In genomic region chr15:65409284-65409631, GRCh38 we compare ENCODE assay signal across 8 cellular contexts.
DNase-seq lines count a peak whose midpoint lies in the region; ATAC-seq, FAIRE-seq and TF ChIP-seq lines count a peak whose summit lies in the region.
"Had no signal": no experiment of that assay in that cellular context is flagged by ENCODE, and none has a peak within 500 bp of the region (broad histone marks: within the 10 kb centered on the region; RNA-seq: fewer than 3 reads in every experiment).

No MANE protein-coding gene starts in this region.

- H3K79me2 ChIP-seq in MM.1S (ENCODE audit: low read length) = no peaks in the 10 kb centered on the region

- TF ChIP-seq CTCF in MM.1S (IDR thresholded peaks at IDR 0.05; ENCODE audit: low read length) (no peak), choroid plexus epithelial cell (conservative IDR thresholded peaks at IDR 0.05; ENCODE audit: low read depth, low read length) (peak; percentile 30)

- H3K27me3 ChIP-seq in MM.1S (replicated peaks; ENCODE audit: insufficient read depth, low read length) = no peaks in the 10 kb centered on the region; the same call in 1 of the 2 replicates

- H3K27ac ChIP-seq in MM.1S (ENCODE audit: low read length) = no peak overlapping the region
- H3K27ac ChIP-seq in skin epidermis = peak overlapping the region in 11 of 21 experiments; percentile 22 to 78 (median 48)

- DNase-seq in GM19239 (ENCODE audit: insufficient read length, low spot score) = no peak
- DNase-seq in MM.1S = no peak
- peak; percentile 96 for DNase-seq in choroid plexus epithelial cell (ENCODE audit: low read depth)
- no peak for DNase-seq in stimulated activated CD8-positive, alpha-beta memory T cell treated with anti-CD3 and anti-CD28 coated beads, Interleukin-4, amount 100 ng/mL, for 48 hours
- DNase-seq: T-helper 9 cell had no signal

- peak; percentile 86 for FAIRE-seq in GM19239 (lab: Jason Lieb, UNC)

- no peaks in the 10 kb centered on the region for H3K9me2 ChIP-seq in MM.1S (replicated peaks; ENCODE audit: insufficient read depth, low read length)

- H3K36me3 ChIP-seq in MM.1S (replicated peaks; ENCODE audit: insufficient read depth, low read length) = no peaks in the 10 kb centered on the region

- H3F3A ChIP-seq in MM.1S (ENCODE audit: insufficient read depth, low read length) = no peaks in the 10 kb centered on the region

- peak overlapping the region; percentile 44 for H3K4me2 ChIP-seq in MM.1S (ENCODE audit: low read depth, low read length)

- peak overlapping the region; percentile 50; the same call in 1 of the 2 replicates for H2AFZ ChIP-seq in MM.1S (ENCODE audit: low read length)

- peaks cover 9% of the 10 kb centered on the region for H3K4me1 ChIP-seq in MM.1S (ENCODE audit: low read length)

- ATAC-seq in GM21737 (IDR thresholded peaks at IDR 0.05; ENCODE audit: unreplicated experiment) (no peak), GM21619 (IDR thresholded peaks at IDR 0.05; ENCODE audit: unreplicated experiment) (no peak)

- no peak overlapping the region for H3K4me3 ChIP-seq in MM.1S (ENCODE audit: low read length)
- H3K4me3 ChIP-seq in choroid plexus epithelial cell (ENCODE audit: low read depth, low read length) = no peak overlapping the region
- no peak overlapping the region for H3K4me3 ChIP-seq in skin epidermis

- no peaks in the 10 kb centered on the region for H4K20me1 ChIP-seq in MM.1S (ENCODE audit: insufficient read depth, low read length)

- no peak overlapping the region for H3K9ac ChIP-seq in MM.1S (ENCODE audit: low read length)

- no peaks in the 10 kb centered on the region for H3K9me3 ChIP-seq in MM.1S (replicated peaks; ENCODE audit: insufficient read depth, low read length)
